In genomic region chr6:157524735-157525134, GRCh38 we compare ENCODE assay signal across 3 cellular contexts.
TF ChIP-seq lines count a peak whose summit lies in the region.

No MANE protein-coding gene starts in this region.

TF ChIP-seq in HepG2, 621 proteins besides CTCF, POLR2A, EP300 and RAD21 (continued from another document):
- 0 out of 2 replicates have a peak, but pooled peaks have one; percentile 26 for TF ChIP-seq HNF1B (CRISPR knock-in tag; IDR thresholded peaks at IDR 0.05)
- TF ChIP-seq ZNF20 (CRISPR knock-in tag; IDR thresholded peaks at IDR 0.05), result no peak
- peak; percentile 100 for TF ChIP-seq RBAK (CRISPR knock-in tag; IDR thresholded peaks at IDR 0.05)
- 0 out of 2 replicates have a peak, but pooled peaks have one; percentile 48 for TF ChIP-seq SETDB1 (CRISPR knock-in tag; IDR thresholded peaks at IDR 0.05; ENCODE audit: borderline replicate concordance)
- peak; percentile 68; the same call in 1 of the 2 replicates for TF ChIP-seq ZMYM3 (CRISPR knock-in tag; IDR thresholded peaks at IDR 0.05)
- no peak for TF ChIP-seq ZNF775 (CRISPR knock-in tag; IDR thresholded peaks at IDR 0.05; ENCODE audit: borderline replicate concordance)
- no peak for TF ChIP-seq HNF4G (IDR thresholded peaks at IDR 0.05; ENCODE audit: borderline replicate concordance, low read depth, low read length)
- no peak for TF ChIP-seq HNF4G (CRISPR knock-in tag; IDR thresholded peaks at IDR 0.05; ENCODE audit: borderline replicate concordance, low read depth)

TF ChIP-seq in WTC11, 78 proteins besides CTCF, POLR2A, EP300 and RAD21 (continued from another document):
- TF ChIP-seq E2F5 (CRISPR knock-in tag; IDR thresholded peaks at IDR 0.05) (no peak), ATF2 (CRISPR knock-in tag; IDR thresholded peaks at IDR 0.05; ENCODE audit: borderline replicate concordance, low read depth) (no peak)

TF ChIP-seq in endothelial cell of umbilical vein, 7 proteins besides CTCF, POLR2A, EP300 and RAD21 (continued from another document):
- TF ChIP-seq JUN (IDR thresholded peaks at IDR 0.05; ENCODE audit: borderline replicate concordance, insufficient read depth, insufficient read length, low read depth) (no peak), FOS (IDR thresholded peaks at IDR 0.05; ENCODE audit: borderline replicate concordance, insufficient read depth, low read length) (no peak), EZH2 (IDR thresholded peaks at IDR 0.05; ENCODE audit: borderline replicate concordance, low read depth, low read length, severe bottlenecking) (no peak)
